ENCODE assay signal across 8 cellular contexts in genomic region chr7:150420987-150421674, GRCh38. TPM values are rescaled to one million over a fixed set of nuclear protein-coding genes. Genes with fewer than 3 reads are reported as not detected.
DNase-seq lines count a peak whose midpoint lies in the region; ATAC-seq and TF ChIP-seq lines count a peak whose summit lies in the region.

No MANE protein-coding gene starts in this region.

- intact Hi-C loops in PC-9 (cut with micrococcal nuclease; ENCODE audit: unreplicated experiment) (loop anchor here (1.0 kb wide), 3 partner anchors 42 to 135 kb away; partner anchors contain the start of gene ZNF775), esophagus squamous epithelium (cut with DNase I) (loop anchor here (5.0 kb wide), 1 partner anchor 64 kb away; no protein-coding TSS in a partner anchor)

- no peak overlapping the region for H3K9ac ChIP-seq in neural cell (ENCODE audit: low read length)

- peak; percentile 81 for TF ChIP-seq RAD21 in neural cell (conservative IDR thresholded peaks at IDR 0.05)

- H3K9me2 ChIP-seq in PC-9 (ENCODE audit: insufficient read depth) (no peaks in the 10 kb centered on the region), neural cell (ENCODE audit: insufficient read depth, low read length) (no peaks in the 10 kb centered on the region)

- no TSS peak for BruUV-seq in PC-9 (replicated peaks; lab: Mats Ljungman, UMichigan)

- peak; percentile 98 for ATAC-seq in GM21825 (IDR thresholded peaks at IDR 0.05; ENCODE audit: unreplicated experiment)
- peak; percentile 99 for ATAC-seq in stimulated activated naive CD8-positive, alpha-beta T cell treated with anti-CD3 and anti-CD28 coated beads, Interleukin-15, amount 100 ng/mL, for 72 hours

- peak overlapping the region; percentile 40 to 53 for H3K4me3 Mint-ChIP-seq in stimulated activated naive CD8-positive, alpha-beta T cell treated with anti-CD3 and anti-CD28 coated beads, Interleukin-15, amount 100 ng/mL, for 72 hours

- DNase-seq in EL: peak; percentile 73
- DNase-seq in PC-9: peak; percentile 62 to 83
- peak; percentile 80 for DNase-seq in activated T-cell treated with anti-CD3 and anti-CD28 coated beads for 48 hours (ENCODE audit: low read depth)
- no peak for DNase-seq in esophagus squamous epithelium (lab: John Stamatoyannopoulos, UW)
- peak; percentile 83 to 84 for DNase-seq in stimulated activated naive CD8-positive, alpha-beta T cell treated with anti-CD3 and anti-CD28 coated beads, Interleukin-15, amount 100 ng/mL, for 72 hours

- no peaks in the 10 kb centered on the region for H3K9me3 Mint-ChIP-seq in stimulated activated naive CD8-positive, alpha-beta T cell treated with anti-CD3 and anti-CD28 coated beads, Interleukin-15, amount 100 ng/mL, for 72 hours

- H4K20me1 ChIP-seq in PC-9 (ENCODE audit: insufficient read depth) (no peaks in the 10 kb centered on the region), neural cell (ENCODE audit: insufficient read depth) (no peaks in the 10 kb centered on the region)

- peak; percentile 96 for TF ChIP-seq CTCF in PC-9 (conservative IDR thresholded peaks at IDR 0.05)
- peak; percentile 58 to 87 (median 86) for TF ChIP-seq CTCF in esophagus squamous epithelium (IDR thresholded peaks at IDR 0.05)
- TF ChIP-seq CTCF in neural cell (IDR thresholded peaks at IDR 0.05; ENCODE audit: poor library complexity, severe bottlenecking): peak; percentile 87

- TF ChIP-seq POLR2A in esophagus squamous epithelium (IDR thresholded peaks at IDR 0.05): no peak

- H3K4me3 ChIP-seq in PC-9: no peak overlapping the region
- H3K4me3 ChIP-seq in esophagus squamous epithelium: no peak overlapping the region
- H3K4me3 ChIP-seq in neural cell (ENCODE audit: low read length): no peak overlapping the region

- H3K27ac Mint-ChIP-seq in stimulated activated naive CD8-positive, alpha-beta T cell treated with anti-CD3 and anti-CD28 coated beads, Interleukin-15, amount 100 ng/mL, for 72 hours: no peak overlapping the region

- H3K4me1 ChIP-seq in PC-9 (replicated peaks; ENCODE audit: insufficient read depth): no peaks in the 10 kb centered on the region; the same call in 1 of the 2 replicates
- H3K4me1 ChIP-seq in esophagus squamous epithelium: peaks cover 0 to 8% (median 0%) of the 10 kb centered on the region in 3 donors

- H3K79me2 ChIP-seq in PC-9 (ENCODE audit: low read depth): no peaks in the 10 kb centered on the region
- no peaks in the 10 kb centered on the region for H3K79me2 ChIP-seq in neural cell (replicated peaks; ENCODE audit: insufficient read depth, low read length)

- H3K27ac ChIP-seq in KOPT-K1 (ENCODE audit: low read depth, low read length, poor library complexity, severe bottlenecking) (peak overlapping the region; percentile 23), PC-9 (no peak overlapping the region), esophagus squamous epithelium (no peak overlapping the region), neural cell (ENCODE audit: low read length) (no peak overlapping the region)

- H3K27me3 ChIP-seq in PC-9 (ENCODE audit: insufficient read depth, low read depth): peaks cover 15% of the 10 kb centered on the region; the same call in 1 of the 2 replicates
- no peaks in the 10 kb centered on the region for H3K27me3 ChIP-seq in esophagus squamous epithelium
- H3K27me3 ChIP-seq in neural cell (ENCODE audit: insufficient read depth, low read depth, low read length): no peaks in the 10 kb centered on the region

- H3K9me3 ChIP-seq in KOPT-K1 (ENCODE audit: insufficient read depth, low read length, poor library complexity, severe bottlenecking) (no peaks in the 10 kb centered on the region), PC-9 (ENCODE audit: insufficient read depth, low read depth) (no peaks in the 10 kb centered on the region), esophagus squamous epithelium (no peaks in the 10 kb centered on the region), neural cell (ENCODE audit: low read length) (no peaks in the 10 kb centered on the region)

- CTCF ChIA-PET in PC-9 (lab: Charles Lee): no interaction called here

- H3K36me3 ChIP-seq in KOPT-K1 (ENCODE audit: insufficient read depth, low read length) (no peaks in the 10 kb centered on the region), PC-9 (ENCODE audit: low read depth) (no peaks in the 10 kb centered on the region), esophagus squamous epithelium (no peaks in the 10 kb centered on the region), neural cell (ENCODE audit: insufficient read depth, low read length) (no peaks in the 10 kb centered on the region)

- TF ChIP-seq EP300 in neural cell (conservative IDR thresholded peaks at IDR 0.05; ENCODE audit: poor library complexity, severe bottlenecking): no peak

- H3K4me1 Mint-ChIP-seq in stimulated activated naive CD8-positive, alpha-beta T cell treated with anti-CD3 and anti-CD28 coated beads, Interleukin-15, amount 100 ng/mL, for 72 hours: peaks cover 15% of the 10 kb centered on the region

- H3K4me2 ChIP-seq in PC-9: peak overlapping the region; percentile 52
- H3K4me2 ChIP-seq in neural cell (ENCODE audit: low read length): no peak overlapping the region

- H2AFZ ChIP-seq in PC-9: no peak overlapping the region
- H2AFZ ChIP-seq in neural cell (ENCODE audit: low read depth, low read length): no peak overlapping the region

- WGBS in esophagus squamous epithelium, 2 donors: 15 to 27% methylated on average over 18 to 27 of the region's 27 CpGs

- no peaks in the 10 kb centered on the region for H3K27me3 Mint-ChIP-seq in stimulated activated naive CD8-positive, alpha-beta T cell treated with anti-CD3 and anti-CD28 coated beads, Interleukin-15, amount 100 ng/mL, for 72 hours

- H3F3A ChIP-seq in PC-9 (ENCODE audit: insufficient read depth, low read depth): peaks cover 4% of the 10 kb centered on the region; the same call in 1 of the 2 replicates
- no peaks in the 10 kb centered on the region for H3F3A ChIP-seq in neural cell (ENCODE audit: insufficient read depth, low read length, poor library complexity, severe bottlenecking)

- POLR2A ChIA-PET in PC-9 (lab: Charles Lee; ENCODE audit: unreplicated experiment): no interaction called here

TF ChIP-seq in neural cell, 6 proteins besides CTCF, POLR2A, EP300 and RAD21:
- TF ChIP-seq REST (IDR thresholded peaks at IDR 0.05; ENCODE audit: borderline replicate concordance) (no peak), SMC3 (conservative IDR thresholded peaks at IDR 0.05; ENCODE audit: poor library complexity) (peak; percentile 79)

RNA-seq across cellular contexts. Expression of gene GIMAP8, which starts 29.3 kb away (rescaled TPM):
- not detected in 2 replicates for total RNA-seq in PC-9 (2021)
- 10 to 100 TPM in 1 of 4 donors, 1 to 10 TPM in 1, under 1 TPM in 2; 0.38 to 12.2 (median 2.4) TPM for total RNA-seq in esophagus squamous epithelium
- not detected in 2 replicates for polyA plus RNA-seq in neural cell
- not detected in 2 replicates for polyA minus RNA-seq in neural cell

RNA-seq across cellular contexts. Expression of gene ZNF775, which starts 42.0 kb away (rescaled TPM):
- total RNA-seq in PC-9 (2021): 3.1 and 3.4 TPM in 2 replicates
- 1 to 10 TPM; 1.2 to 2.3 (median 1.8) TPM for total RNA-seq in esophagus squamous epithelium
- polyA plus RNA-seq in neural cell: 16.8 and 24.9 TPM in 2 replicates
- 22.9 and 28.5 TPM in 2 replicates for polyA minus RNA-seq in neural cell

RNA-seq across cellular contexts. Expression of gene REPIN1, which starts 52.5 kb away (rescaled TPM):
- 172 and 174 TPM in 2 replicates for total RNA-seq in PC-9 (2021)
- total RNA-seq in esophagus squamous epithelium: 10 to 100 TPM; 42.8 to 75.7 (median 63.2) TPM
- 95.5 and 127 TPM in 2 replicates for polyA plus RNA-seq in neural cell
- 69.5 and 85.0 TPM in 2 replicates for polyA minus RNA-seq in neural cell
